ENCODE assay signal across 32 cellular contexts in the genomic region with DNA sequence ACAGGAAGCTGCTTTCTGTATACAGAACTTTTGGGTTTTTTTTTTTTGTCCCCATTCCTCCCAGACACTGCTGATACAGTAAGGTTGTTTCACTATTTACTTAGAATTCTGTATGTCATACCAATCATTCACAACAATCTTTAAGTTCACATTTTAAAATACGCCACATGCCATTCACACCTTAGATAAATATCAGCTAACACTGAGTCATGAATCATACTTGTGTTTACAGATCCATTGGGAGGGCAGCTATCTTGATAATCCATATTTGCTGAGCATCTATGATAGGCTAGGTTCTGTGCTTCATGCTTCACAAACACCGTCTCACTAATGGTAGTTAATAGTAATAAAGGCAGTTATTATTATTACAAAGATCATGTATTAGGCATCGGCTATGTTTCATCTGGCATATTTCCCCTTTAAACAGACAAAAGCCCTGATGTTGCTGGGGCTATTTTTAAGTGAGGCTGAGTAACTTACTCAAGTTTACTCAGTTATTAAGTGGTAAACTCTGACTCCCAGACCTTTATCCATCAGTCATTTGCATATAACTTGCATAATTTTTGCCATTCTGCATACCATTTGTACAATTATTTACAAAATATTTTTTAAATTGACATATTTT.
A peak's percentile ranks its signal among the peaks of the same experiment; 100 is the strongest.
DNase-seq lines count a peak whose midpoint lies in the region; ATAC-seq, FAIRE-seq and TF ChIP-seq lines count a peak whose summit lies in the region.
"Had no signal": no experiment of that assay in that cellular context is flagged by ENCODE, and none has a peak within 500 bp of the region (broad histone marks: within the 10 kb centered on the region; RNA-seq: fewer than 3 reads in every experiment).

No MANE protein-coding gene starts in this region.

- no peak overlapping the region for H3K4ac ChIP-seq in mesendoderm (ENCODE audit: low read depth, low read length)

- H3K4me1 Mint-ChIP-seq in endothelial cell (ENCODE audit: unreplicated experiment): no peaks in the 10 kb centered on the region
- H3K4me1 Mint-ChIP-seq: CD8-positive, alpha-beta memory T cell; neural progenitor cell; stimulated activated naive B cell treated with anti-CD40 and anti-IgM and Interleukin-4, amounts not matched to agents 10 μg/mL and 1 μg/mL and 100 μg/mL, for 72 hours had no signal

- no peak overlapping the region for H3K56ac ChIP-seq in mesendoderm (ENCODE audit: low read length)

- no peak overlapping the region for H3K9ac ChIP-seq in mesendoderm (ENCODE audit: low read length)
- H3K9ac ChIP-seq: neural progenitor cell had no signal

- H2BK5ac ChIP-seq in mesendoderm (ENCODE audit: low read length): no peak overlapping the region

- H3K79me2 ChIP-seq in mesendoderm (ENCODE audit: control insufficient read depth, insufficient read depth, low read length): no peaks in the 10 kb centered on the region

- H2BK15ac ChIP-seq in mesendoderm (replicated peaks; ENCODE audit: low read depth): no peak overlapping the region

- 100% methylated on average over 1 of the region's 3 CpGs for WGBS in mesendoderm (ENCODE audit: extremely low coverage, insufficient coverage, low lambda C conversion rate)

- no peaks in the 10 kb centered on the region for H3K4me1 ChIP-seq in mesendoderm (ENCODE audit: control insufficient read depth, low read depth, low read length)
- H3K4me1 ChIP-seq: breast epithelium, neural progenitor cell, pancreas, upper lobe of right lung had no signal

- no peak overlapping the region for H4K5ac ChIP-seq in mesendoderm (ENCODE audit: low read length)

- no peak overlapping the region for H3K23ac ChIP-seq in mesendoderm (ENCODE audit: low read length)

- no peak for TF ChIP-seq POLR2A in GM12891 (IDR thresholded peaks at IDR 0.05; ENCODE audit: low read depth, low read length)

- TF ChIP-seq CTCF in endothelial cell (IDR thresholded peaks at IDR 0.05; ENCODE audit: unreplicated experiment): no peak

- no peak overlapping the region for H3K27ac ChIP-seq in mesendoderm (ENCODE audit: low read depth, low read length)
- H3K27ac ChIP-seq: breast epithelium, epithelial cell of prostate, neural progenitor cell, pancreas, Peyer's patch, SJCRH30, skin epidermis, upper lobe of right lung, WERI-Rb-1 had no signal

- no peak for ATAC-seq in GM18502 (IDR thresholded peaks at IDR 0.05; ENCODE audit: poor library complexity, unreplicated experiment)
- ATAC-seq: activated naive CD4-positive, alpha-beta T cell treated with anti-CD3 and anti-CD28 coated beads, Interleukin-2, amount 50 U/mL, for 72 hours; GM12878; left lobe of liver; stimulated activated naive B cell treated with anti-CD40 and anti-IgM and Interleukin-4, amounts not matched to agents 10 μg/mL and 1 μg/mL and 100 μg/mL, for 72 hours; upper lobe of right lung had no signal

- no peak overlapping the region for H3K4me3 ChIP-seq in mesendoderm (ENCODE audit: low read length)
- H3K4me3 ChIP-seq: breast epithelium, GM12878, MG63, neural progenitor cell, pancreas, Peyer's patch, SJCRH30, skin epidermis, upper lobe of right lung had no signal

- no peak overlapping the region for H3K18ac ChIP-seq in mesendoderm (ENCODE audit: low read length)

- no peak overlapping the region for H3K27ac Mint-ChIP-seq in endothelial cell (ENCODE audit: unreplicated experiment)
- H3K27ac Mint-ChIP-seq: activated naive CD4-positive, alpha-beta T cell treated with anti-CD3 and anti-CD28 coated beads, Interleukin-2, amount 50 U/mL, for 72 hours; activated T-helper 2 cell treated with anti-CD3 and anti-CD28 coated beads, Interferon-gamma antibody, Interleukin-2, Interleukin-4, amounts not matched to agents 10 μg/mL and 5 μg/mL and 100 μg/mL, durations not matched to agents 14 hours and 24 hours and 36 hours; CD8-positive, alpha-beta memory T cell; neural progenitor cell; stimulated activated naive B cell treated with anti-CD40 and anti-IgM and Interleukin-4, amounts not matched to agents 10 μg/mL and 1 μg/mL and 100 μg/mL, for 72 hours had no signal

- no peak for DNase-seq in GM12891 (ENCODE audit: insufficient read length, low spot score)
- DNase-seq in NCI-H146 (lab: John Stamatoyannopoulos, UW): peak; percentile 27
- DNase-seq in SHP77 treated with DMSO at 0.1 percent for 48 hours (lab: John Stamatoyannopoulos, UW): peak; percentile 38
- peak; percentile 4 for DNase-seq in mesendoderm
- DNase-seq in NCI-H345 (lab: John Stamatoyannopoulos, UW): no peak
- DNase-seq in endothelial cell (ENCODE audit: low spot score): no peak
- no peak for DNase-seq in NCI-H187 treated with DMSO at 0.1 percent for 48 hours (lab: John Stamatoyannopoulos, UW)
- DNase-seq: activated CD4-positive, alpha-beta T cell treated with anti-CD3 and anti-CD28 coated beads for 4 hours; anterior cingulate cortex; CD8-positive, alpha-beta memory T cell; mesenchymal stem cell; MG63; NCI-H1436; pancreas; Peyer's patch; retina; SJCRH30; stimulated activated naive B cell treated with anti-CD40 and anti-IgM and Interleukin-4, amounts not matched to agents 10 μg/mL and 1 μg/mL and 100 μg/mL, for 72 hours; substantia nigra; SW 1271; T-helper 9 cell; upper lobe of right lung; WERI-Rb-1 had no signal

- H3K27me3 ChIP-seq in mesendoderm (ENCODE audit: insufficient read depth, low read length, poor library complexity): no peaks in the 10 kb centered on the region
- H3K27me3 ChIP-seq: breast epithelium, MG63, neural progenitor cell, pancreas, Peyer's patch, SJCRH30, upper lobe of right lung had no signal

- H3K4me2 ChIP-seq in mesendoderm (ENCODE audit: low read length): no peak overlapping the region
- H3K4me2 ChIP-seq: neural progenitor cell had no signal

- no peaks in the 10 kb centered on the region for H3K36me3 Mint-ChIP-seq in endothelial cell (ENCODE audit: low read depth, unreplicated experiment)
- H3K36me3 Mint-ChIP-seq: activated naive CD4-positive, alpha-beta T cell treated with anti-CD3 and anti-CD28 coated beads, Interleukin-2, amount 50 U/mL, for 72 hours; CD8-positive, alpha-beta memory T cell; neural progenitor cell; stimulated activated naive B cell treated with anti-CD40 and anti-IgM and Interleukin-4, amounts not matched to agents 10 μg/mL and 1 μg/mL and 100 μg/mL, for 72 hours had no signal

- H4K8ac ChIP-seq in mesendoderm (ENCODE audit: low read depth, low read length): no peak overlapping the region

- FAIRE-seq in GM12891 (lab: Jason Lieb, UNC): peak; percentile 54
- FAIRE-seq: GM12878, pancreas had no signal

- no peak overlapping the region for H2BK120ac ChIP-seq in mesendoderm (ENCODE audit: low read depth, low read length)

- no peaks in the 10 kb centered on the region for H3K36me3 ChIP-seq in mesendoderm (ENCODE audit: control insufficient read depth, insufficient read depth, low read length)
- H3K36me3 ChIP-seq: breast epithelium, MG63, neural progenitor cell, pancreas, Peyer's patch, SJCRH30, upper lobe of right lung, WERI-Rb-1 had no signal

- no peak overlapping the region for H2AK5ac ChIP-seq in mesendoderm (ENCODE audit: low read length)

- H3K9me3 Mint-ChIP-seq in endothelial cell (ENCODE audit: unreplicated experiment): no peaks in the 10 kb centered on the region
- H3K9me3 Mint-ChIP-seq: activated naive CD4-positive, alpha-beta T cell treated with anti-CD3 and anti-CD28 coated beads, Interleukin-2, amount 50 U/mL, for 72 hours; activated T-helper 2 cell treated with anti-CD3 and anti-CD28 coated beads, Interferon-gamma antibody, Interleukin-2, Interleukin-4, amounts not matched to agents 10 μg/mL and 5 μg/mL and 100 μg/mL, durations not matched to agents 14 hours and 24 hours and 36 hours; CD8-positive, alpha-beta memory T cell; neural progenitor cell; stimulated activated naive B cell treated with anti-CD40 and anti-IgM and Interleukin-4, amounts not matched to agents 10 μg/mL and 1 μg/mL and 100 μg/mL, for 72 hours had no signal

- H3K79me1 ChIP-seq in mesendoderm (ENCODE audit: low read length): no peaks in the 10 kb centered on the region

- no peak overlapping the region for H3K4me3 Mint-ChIP-seq in endothelial cell (ENCODE audit: unreplicated experiment)
- H3K4me3 Mint-ChIP-seq: CD8-positive, alpha-beta memory T cell; neural progenitor cell; stimulated activated naive B cell treated with anti-CD40 and anti-IgM and Interleukin-4, amounts not matched to agents 10 μg/mL and 1 μg/mL and 100 μg/mL, for 72 hours had no signal

- H3K27me3 Mint-ChIP-seq in endothelial cell (ENCODE audit: unreplicated experiment): peaks cover 2% of the 10 kb centered on the region
- H3K27me3 Mint-ChIP-seq: stimulated activated naive B cell treated with anti-CD40 and anti-IgM and Interleukin-4, amounts not matched to agents 10 μg/mL and 1 μg/mL and 100 μg/mL, for 72 hours had no signal

TF ChIP-seq in GM12891, 5 proteins besides CTCF, POLR2A, EP300 and RAD21:
- TF ChIP-seq PAX5 (IDR thresholded peaks at IDR 0.05; ENCODE audit: insufficient read depth, low read length, severe bottlenecking): no peak
- no peak for TF ChIP-seq SPI1 (IDR thresholded peaks at IDR 0.05; ENCODE audit: low read depth, low read length)
- TF ChIP-seq POLR2AphosphoS5 (IDR thresholded peaks at IDR 0.05; ENCODE audit: low read depth, low read length): no peak
- no peak for TF ChIP-seq POU2F2 (IDR thresholded peaks at IDR 0.05; ENCODE audit: low read depth, low read length)
- no peak for TF ChIP-seq TAF1 (IDR thresholded peaks at IDR 0.05; ENCODE audit: low read depth, low read length)

Comparison
In these comparisons a context has a peak if more than half of its experiments do, and no peak if none do; other contexts are left out.
1. DNase-seq: peak in NCI-H146 (single experiment), SHP77 treated with DMSO at 0.1 percent for 48 hours (single experiment) and mesendoderm (single experiment); none in GM12891 (single experiment), NCI-H345 (single experiment), endothelial cell (single experiment) and NCI-H187 treated with DMSO at 0.1 percent for 48 hours (single experiment).